In genomic region chr5:150122158-150122510, GRCh38 we compare ENCODE assay signal across 1 cellular context.
TF ChIP-seq lines count a peak whose summit lies in the region.

No MANE protein-coding gene starts in this region.

TF ChIP-seq in GM12878, 131 proteins besides CTCF, POLR2A, EP300 and RAD21 (continued from another document):
- TF ChIP-seq, protein P1, sequence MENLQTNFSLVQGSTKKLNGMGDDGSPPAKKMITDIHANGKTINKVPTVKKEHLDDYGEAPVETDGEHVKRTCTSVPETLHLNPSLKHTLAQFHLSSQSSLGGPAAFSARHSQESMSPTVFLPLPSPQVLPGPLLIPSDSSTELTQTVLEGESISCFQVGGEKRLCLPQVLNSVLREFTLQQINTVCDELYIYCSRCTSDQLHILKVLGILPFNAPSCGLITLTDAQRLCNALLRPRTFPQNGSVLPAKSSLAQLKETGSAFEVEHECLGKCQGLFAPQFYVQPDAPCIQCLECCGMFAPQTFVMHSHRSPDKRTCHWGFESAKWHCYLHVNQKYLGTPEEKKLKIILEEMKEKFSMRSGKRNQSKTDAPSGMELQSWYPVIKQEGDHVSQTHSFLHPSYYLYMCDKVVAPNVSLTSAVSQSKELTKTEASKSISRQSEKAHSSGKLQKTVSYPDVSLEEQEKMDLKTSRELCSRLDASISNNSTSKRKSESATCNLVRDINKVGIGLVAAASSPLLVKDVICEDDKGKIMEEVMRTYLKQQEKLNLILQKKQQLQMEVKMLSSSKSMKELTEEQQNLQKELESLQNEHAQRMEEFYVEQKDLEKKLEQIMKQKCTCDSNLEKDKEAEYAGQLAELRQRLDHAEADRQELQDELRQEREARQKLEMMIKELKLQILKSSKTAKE (IDR thresholded peaks at IDR 0.05; ENCODE audit: low read depth, poor library complexity, severe bottlenecking): no peak
- TF ChIP-seq CEBPZ (IDR thresholded peaks at IDR 0.05; ENCODE audit: low read depth, low read length): no peak
- no peak for TF ChIP-seq GABPA (IDR thresholded peaks at IDR 0.05; ENCODE audit: low read depth)
- TF ChIP-seq RAD51 (IDR thresholded peaks at IDR 0.05): no peak
- TF ChIP-seq RB1 (IDR thresholded peaks at IDR 0.05; ENCODE audit: borderline replicate concordance): no peak
